Comparison of ENCODE assay signal across 20 cellular contexts in genomic region chr5:132066871-132067270, GRCh38. TPM values are rescaled to one million over a fixed set of nuclear protein-coding genes. Genes with fewer than 3 reads are reported as not detected.
DNase-seq lines count a peak whose midpoint lies in the region; ATAC-seq and TF ChIP-seq lines count a peak whose summit lies in the region.
"Had no signal": no experiment of that assay in that cellular context is flagged by ENCODE, and none has a peak within 500 bp of the region (broad histone marks: within the 10 kb centered on the region; RNA-seq: fewer than 3 reads in every experiment).

No MANE protein-coding gene starts in this region.

- H2BK15ac ChIP-seq in IMR-90 (ENCODE audit: low read depth, low read length), result peak overlapping the region; percentile 10; the same call in 1 of the 3 replicates

- H4K5ac ChIP-seq in IMR-90 (ENCODE audit: low read depth, low read length), result no peak overlapping the region

- H3K36me3 ChIP-seq in IMR-90 (ENCODE audit: control insufficient read depth, insufficient read depth, low read length) (no peaks in the 10 kb centered on the region), brain microvascular endothelial cell (replicated peaks) (no peaks in the 10 kb centered on the region), sigmoid colon (no peaks in the 10 kb centered on the region)

- H3K18ac ChIP-seq in IMR-90 (ENCODE audit: low read depth, low read length), result no peak overlapping the region

- H3K14ac ChIP-seq in IMR-90 (replicated peaks; ENCODE audit: low read depth, low read length), result no peak overlapping the region

- no peaks in the 10 kb centered on the region for H3K9me3 Mint-ChIP-seq in activated CD4-positive, alpha-beta T cell treated with anti-CD3 and anti-CD28 coated beads, Interleukin-2, amount 10 ng/mL, durations not matched to agents 7 days and 5 days
- H3K9me3 Mint-ChIP-seq in chondrocyte (ENCODE audit: low read depth), result no peaks in the 10 kb centered on the region
- no peaks in the 10 kb centered on the region for H3K9me3 Mint-ChIP-seq in stimulated activated memory B cell treated with anti-CD40 and anti-IgM and Interleukin-4, amounts not matched to agents 10 μg/mL and 1 μg/mL and 100 μg/mL, for 72 hours
- H3K9me3 Mint-ChIP-seq: GM23338 had no signal

- intact Hi-C loops in IMR-90 (cut with micrococcal nuclease) (loop anchor here (5.0 to 10.0 kb wide), 2 partner anchors 315 to 428 kb away; partner anchors contain the start of gene IRF1), sigmoid colon (cut with DNase I) (no loop called here)

- H3K9me1 ChIP-seq in IMR-90 (ENCODE audit: insufficient read depth, low read length), result peaks cover 6% of the 10 kb centered on the region; the same call in 1 of the 2 replicates

- POLR2A ChIA-PET in activated CD4-positive, alpha-beta T cell treated with anti-CD3 and anti-CD28 coated beads, Interleukin-2, amount 10 ng/mL, durations not matched to agents 7 days and 5 days (lab: Charles Lee), result no interaction called here
- POLR2A ChIA-PET in IMR-90 (lab: Charles Lee; ENCODE audit: unreplicated experiment), result no interaction called here

- no peak overlapping the region for H3K4me2 ChIP-seq in IMR-90 (ENCODE audit: low read depth, low read length)
- H3K4me2 ChIP-seq: A549, GM23338, KMS-11 had no signal

- dilution Hi-C loops in IMR-90 (cut with HindIII; ENCODE audit: low sequenced_read_pairs, unreplicated experiment), result no loop called here

- H4K8ac ChIP-seq in IMR-90 (ENCODE audit: low read depth in 2 of 2, low read length in 2 of 2), result no peak overlapping the region

- H3K9ac ChIP-seq in IMR-90 (ENCODE audit: low read depth, low read length), result no peak overlapping the region
- H3K9ac ChIP-seq: KMS-11 had no signal

- H3K27me3 ChIP-seq in IMR-90 (ENCODE audit: control insufficient read depth, insufficient read depth, low read length) (no peaks in the 10 kb centered on the region), brain microvascular endothelial cell (replicated peaks) (no peaks in the 10 kb centered on the region), sigmoid colon (no peaks in the 10 kb centered on the region)

- peak overlapping the region; percentile 24; the same call in 1 of the 2 replicates for H3K4ac ChIP-seq in IMR-90 (ENCODE audit: low read depth, low read length)

- H3K27ac ChIP-seq in IMR-90 (ENCODE audit: insufficient read depth, low read length), result no peak overlapping the region
- no peak overlapping the region for H3K27ac ChIP-seq in brain microvascular endothelial cell
- H3K27ac ChIP-seq in sigmoid colon, result no peak overlapping the region
- H3K27ac ChIP-seq: A549, KMS-11, RWPE1 had no signal

- WGBS in IMR-90 (ENCODE audit: extremely low coverage in 2 of 2, insufficient read length in 1 of 2), 2 experiments, result no CpG with 5 or more reads among the region's 4 CpGs
- 87 to 95% methylated on average over 4 of the region's 4 CpGs for whole genome bisulfite sequencing in sigmoid colon, 2 donors

- in situ Hi-C loops in IMR-90 (cut with MboI; ENCODE audit: low sequenced_read_pairs) (loop anchor here (5.0 to 10.0 kb wide), 2 partner anchors 115 to 298 kb away; partner anchors contain the start of gene SLC22A5), brain microvascular endothelial cell (cut with HindIII; ENCODE audit: low pct_ligation_motif_present, low sequenced_read_pairs) (no loop called here)

- no peak for TF ChIP-seq RAD21 in IMR-90 (IDR thresholded peaks at IDR 0.05; ENCODE audit: low read length)

- no peaks in the 10 kb centered on the region for H3K79me1 ChIP-seq in IMR-90 (ENCODE audit: low read depth in 1 of 2, low read length in 2 of 2)

- no peaks in the 10 kb centered on the region for H3K36me3 Mint-ChIP-seq in activated CD4-positive, alpha-beta T cell treated with anti-CD3 and anti-CD28 coated beads, Interleukin-2, amount 10 ng/mL, durations not matched to agents 7 days and 5 days (ENCODE audit: low read depth)
- H3K36me3 Mint-ChIP-seq in chondrocyte (ENCODE audit: low read depth), result no peaks in the 10 kb centered on the region
- no peaks in the 10 kb centered on the region for H3K36me3 Mint-ChIP-seq in stimulated activated memory B cell treated with anti-CD40 and anti-IgM and Interleukin-4, amounts not matched to agents 10 μg/mL and 1 μg/mL and 100 μg/mL, for 72 hours

- BruUV-seq in IMR-90 (replicated peaks; lab: Mats Ljungman, UMichigan), result no TSS peak

- no peaks in the 10 kb centered on the region for H3K27me3 Mint-ChIP-seq in activated CD4-positive, alpha-beta T cell treated with anti-CD3 and anti-CD28 coated beads, Interleukin-2, amount 10 ng/mL, durations not matched to agents 7 days and 5 days
- no peaks in the 10 kb centered on the region for H3K27me3 Mint-ChIP-seq in chondrocyte (ENCODE audit: low read depth)
- H3K27me3 Mint-ChIP-seq in stimulated activated memory B cell treated with anti-CD40 and anti-IgM and Interleukin-4, amounts not matched to agents 10 μg/mL and 1 μg/mL and 100 μg/mL, for 72 hours, result no peaks in the 10 kb centered on the region

- H3K4me3 Mint-ChIP-seq in activated CD4-positive, alpha-beta T cell treated with anti-CD3 and anti-CD28 coated beads, Interleukin-2, amount 10 ng/mL, durations not matched to agents 7 days and 5 days, result no peak overlapping the region
- H3K4me3 Mint-ChIP-seq in chondrocyte (ENCODE audit: unreplicated experiment), result no peak overlapping the region
- no peak overlapping the region for H3K4me3 Mint-ChIP-seq in stimulated activated memory B cell treated with anti-CD40 and anti-IgM and Interleukin-4, amounts not matched to agents 10 μg/mL and 1 μg/mL and 100 μg/mL, for 72 hours
- H3K4me3 Mint-ChIP-seq: GM23338 had no signal

- peaks cover 43% of the 10 kb centered on the region for H3K4me1 Mint-ChIP-seq in activated CD4-positive, alpha-beta T cell treated with anti-CD3 and anti-CD28 coated beads, Interleukin-2, amount 10 ng/mL, durations not matched to agents 7 days and 5 days
- peaks cover 2% of the 10 kb centered on the region for H3K4me1 Mint-ChIP-seq in chondrocyte (ENCODE audit: low read depth)
- peaks cover 61% of the 10 kb centered on the region for H3K4me1 Mint-ChIP-seq in stimulated activated memory B cell treated with anti-CD40 and anti-IgM and Interleukin-4, amounts not matched to agents 10 μg/mL and 1 μg/mL and 100 μg/mL, for 72 hours
- H3K4me1 Mint-ChIP-seq: GM23338 had no signal

- H3K9me3 ChIP-seq in IMR-90 (ENCODE audit: control insufficient read depth, insufficient read depth, low read length) (no peaks in the 10 kb centered on the region), sigmoid colon (no peaks in the 10 kb centered on the region)
- H3K9me3 ChIP-seq: A549 had no signal

- no peak for TF ChIP-seq EP300 in sigmoid colon (IDR thresholded peaks at IDR 0.05)

- CTCF ChIA-PET in activated CD4-positive, alpha-beta T cell treated with anti-CD3 and anti-CD28 coated beads, Interleukin-2, amount 10 ng/mL, durations not matched to agents 7 days and 5 days (lab: Charles Lee), result interaction anchor here (0.8 kb wide), 1 partner anchor 113 kb away, joined by 3 read pairs; no protein-coding TSS in a partner anchor
- CTCF ChIA-PET in IMR-90 (lab: Yijun Ruan, JAX), result interaction anchor here (0.6 kb wide), 1 partner anchor 303 kb away, joined by 3 read pairs; no protein-coding TSS in a partner anchor

- peak overlapping the region; percentile 0; the same call in 1 of the 2 replicates for H4K91ac ChIP-seq in IMR-90 (ENCODE audit: insufficient read depth, low read depth, low read length)

- H3K23ac ChIP-seq in IMR-90 (ENCODE audit: low read depth, low read length), result no peak overlapping the region

- H2BK20ac ChIP-seq in IMR-90 (ENCODE audit: low read depth, low read length), result no peak overlapping the region; the same call in 1 of the 2 replicates

- H3K56ac ChIP-seq in IMR-90 (ENCODE audit: extremely low read depth, insufficient read depth, low read length), result no peak overlapping the region

- no peaks in the 10 kb centered on the region for H4K20me1 ChIP-seq in IMR-90 (ENCODE audit: insufficient read depth, low read length)

- H3K4me3 ChIP-seq in IMR-90 (ENCODE audit: insufficient read depth, low read depth, low read length) (no peak overlapping the region), brain microvascular endothelial cell (ENCODE audit: low read depth, low read length) (no peak overlapping the region), sigmoid colon (no peak overlapping the region)
- H3K4me3 ChIP-seq: A549, GM23338 had no signal

- no peak for TF ChIP-seq POLR2A in IMR-90 (IDR thresholded peaks at IDR 0.05; ENCODE audit: low read depth, low read length)
- no peak for TF ChIP-seq POLR2A in sigmoid colon (IDR thresholded peaks at IDR 0.05)

- H2BK120ac ChIP-seq in IMR-90 (ENCODE audit: low read depth, low read length), result no peak overlapping the region

- H2AFZ ChIP-seq in IMR-90 (replicated peaks; ENCODE audit: low read length, poor library complexity), result no peak overlapping the region
- H2AFZ ChIP-seq: GM23338 had no signal

- no peak for DNase-seq in activated CD4-positive, alpha-beta T cell treated with anti-CD3 and anti-CD28 coated beads, Interleukin-2, amount 10 ng/mL, durations not matched to agents 7 days and 5 days
- no peak for DNase-seq in activated CD4-positive, alpha-beta T cell treated with anti-CD3 and anti-CD28 coated beads for 1 hour
- no peak for DNase-seq in IMR-90
- peak; percentile 27 for DNase-seq in chondrocyte (ENCODE audit: low spot score)
- DNase-seq in brain microvascular endothelial cell, result no peak
- DNase-seq in sigmoid colon, result no peak
- DNase-seq: COR-L47, NCI-H1048, NCI-H146, NCI-H2081 treated with DMSO at 0.1 percent for 48 hours, NCI-H510A treated with DMSO at 0.1 percent for 48 hours, NCI-H82, PC-3 had no signal

- no peak for ATAC-seq in IMR-90 (ENCODE audit: low read depth)
- no peak for ATAC-seq in stimulated activated memory B cell treated with anti-CD40 and anti-IgM and Interleukin-4, amounts not matched to agents 10 μg/mL and 1 μg/mL and 100 μg/mL, for 72 hours
- ATAC-seq: A549, GM23338, PC-3 had no signal

- H3K4me1 ChIP-seq in IMR-90 (ENCODE audit: control insufficient read depth, insufficient read depth, low read length) (peaks cover 5% of the 10 kb centered on the region), sigmoid colon (no peaks in the 10 kb centered on the region)
- H3K4me1 ChIP-seq: A549 had no signal

- 0 out of 2 replicates have a peak overlapping the region, but pooled peaks have one; percentile 60 for H2AK5ac ChIP-seq in IMR-90 (ENCODE audit: low read depth, low read length)

- peak overlapping the region; percentile 70 for H3K27ac Mint-ChIP-seq in activated CD4-positive, alpha-beta T cell treated with anti-CD3 and anti-CD28 coated beads, Interleukin-2, amount 10 ng/mL, durations not matched to agents 7 days and 5 days
- no peak overlapping the region for H3K27ac Mint-ChIP-seq in chondrocyte (ENCODE audit: unreplicated experiment)
- peak overlapping the region; percentile 89 for H3K27ac Mint-ChIP-seq in stimulated activated memory B cell treated with anti-CD40 and anti-IgM and Interleukin-4, amounts not matched to agents 10 μg/mL and 1 μg/mL and 100 μg/mL, for 72 hours
- H3K27ac Mint-ChIP-seq: GM23338 had no signal

- TF ChIP-seq CTCF in IMR-90 (conservative IDR thresholded peaks at IDR 0.05; ENCODE audit: low read depth, low read length) (no peak), chondrocyte (IDR thresholded peaks at IDR 0.05) (no peak), brain microvascular endothelial cell (IDR thresholded peaks at IDR 0.05; ENCODE audit: low read depth, low read length, missing control alignments) (no peak), sigmoid colon (IDR thresholded peaks at IDR 0.05) (no peak)

- H2BK5ac ChIP-seq in IMR-90 (ENCODE audit: low read depth, low read length, poor library complexity, severe bottlenecking), result no peak overlapping the region

- H2AK9ac ChIP-seq in IMR-90 (replicated peaks; ENCODE audit: low read depth, low read length, poor library complexity), result peak overlapping the region; percentile 45

RNA-seq across cellular contexts. Expression of gene IL3, which starts 6.4 kb away (rescaled TPM):
- under 1 TPM; 0.20 to 0.40 TPM for total RNA-seq in activated CD4-positive, alpha-beta T cell treated with anti-CD3 and anti-CD28 coated beads, Interleukin-2, amount 10 ng/mL, durations not matched to agents 7 days and 5 days
- total RNA-seq in IMR-90 (2012; rRNA removed) (not detected in 2 replicates), chondrocyte (not detected in 3 replicates), sigmoid colon (not detected)
- polyA plus RNA-seq in IMR-90 (2012; rRNA removed) (not detected in 2 replicates), sigmoid colon (not detected)
- polyA plus RNA-seq in IMR-90 (2012; cell fraction: cytosol; rRNA removed), result not detected in 2 replicates
- polyA plus RNA-seq in IMR-90 (2012; cell fraction: nucleus; rRNA removed; ENCODE audit: low replicate concordance), result not detected in 2 replicates
- total RNA-seq: GM23338, M059J, PC-3 had no signal
- polyA plus RNA-seq: A549, CD14-positive monocyte, GM23338 had no signal

RNA-seq across cellular contexts. Expression of gene CSF2, which starts 6.7 kb away (rescaled TPM):
- 1 to 10 TPM; 2.9 to 4.7 TPM for total RNA-seq in activated CD4-positive, alpha-beta T cell treated with anti-CD3 and anti-CD28 coated beads, Interleukin-2, amount 10 ng/mL, durations not matched to agents 7 days and 5 days
- total RNA-seq in IMR-90 (2012; rRNA removed) (not detected in 2 replicates), chondrocyte (not detected in 3 replicates), sigmoid colon (not detected)
- polyA plus RNA-seq in IMR-90 (2012; rRNA removed) (0.26 and 0.31 TPM in 2 replicates), sigmoid colon (1 to 10 TPM in 1 of 3 donors, not detected in 2; 1.1 TPM)
- 0.31 and 1.2 TPM in 2 replicates for polyA plus RNA-seq in IMR-90 (2012; cell fraction: cytosol; rRNA removed)
- 0.70 and 0.79 TPM in 2 replicates for polyA plus RNA-seq in IMR-90 (2012; cell fraction: nucleus; rRNA removed; ENCODE audit: low replicate concordance)
- total RNA-seq: GM23338 had no signal
- polyA plus RNA-seq: A549, CD14-positive monocyte, GM23338 had no signal

RNA-seq across cellular contexts. Expression of gene ACSL6, which starts 55.4 kb away (rescaled TPM):
- total RNA-seq in activated CD4-positive, alpha-beta T cell treated with anti-CD3 and anti-CD28 coated beads, Interleukin-2, amount 10 ng/mL, durations not matched to agents 7 days and 5 days, result 10 to 100 TPM; 26.5 to 38.8 TPM
- total RNA-seq in IMR-90 (2012; rRNA removed), result not detected in 2 replicates
- polyA plus RNA-seq in IMR-90 (2012; rRNA removed), result not detected in 2 replicates
- not detected in 2 replicates for polyA plus RNA-seq in IMR-90 (2012; cell fraction: cytosol; rRNA removed)
- polyA plus RNA-seq in IMR-90 (2012; cell fraction: nucleus; rRNA removed; ENCODE audit: low replicate concordance), result not detected in 2 replicates
- total RNA-seq in chondrocyte, result not detected in 3 replicates
- 1 to 10 TPM in 2 of 4 donors, under 1 TPM in 2; 0.16 to 2.2 (median 1.2) TPM for total RNA-seq in sigmoid colon
- 1 to 10 TPM in 1 of 3 donors, not detected in 2; 5.5 TPM for polyA plus RNA-seq in sigmoid colon
- total RNA-seq: M059J had no signal

Comparison
In these comparisons a context has a peak if more than half of its experiments do, and no peak if none do; other contexts are left out.
1. RNA of gene ACSL6, which starts 55.4 kb away (total RNA-seq): 26.5 to 38.8 TPM in activated CD4-positive, alpha-beta T cell treated with anti-CD3 and anti-CD28 coated beads, Interleukin-2, amount 10 ng/mL, durations not matched to agents 7 days and 5 days; 0.16 to 2.2 TPM in sigmoid colon, not detected in chondrocyte and not detected in IMR-90; every median in the first group is over 4 times any median in the second.